In genomic region chr5:56415356-56415765, GRCh38 we compare ENCODE assay signal across 2 cellular contexts.
TF ChIP-seq lines count a peak whose summit lies in the region.

No MANE protein-coding gene starts in this region.

TF ChIP-seq in SK-N-SH, 30 proteins besides CTCF, POLR2A, EP300 and RAD21 (continued from another document):
- no peak for TF ChIP-seq EZH2phosphoT487 (IDR thresholded peaks at IDR 0.05; ENCODE audit: borderline replicate concordance, low read depth)
- no peak for TF ChIP-seq REST (IDR thresholded peaks at IDR 0.05; ENCODE audit: low read depth, low read length)
- no peak for TF ChIP-seq GATA2 (CRISPR knock-in tag; IDR thresholded peaks at IDR 0.05)
- TF ChIP-seq POLR2AphosphoS5 (IDR thresholded peaks at IDR 0.05; ENCODE audit: low read depth, low read length): no peak
- TF ChIP-seq FOXM1 (IDR thresholded peaks at IDR 0.05; ENCODE audit: low read depth): no peak
- no peak for TF ChIP-seq TEAD4 (IDR thresholded peaks at IDR 0.05; ENCODE audit: borderline replicate concordance, insufficient read depth)
- no peak for TF ChIP-seq FOSL2 (IDR thresholded peaks at IDR 0.05; ENCODE audit: borderline replicate concordance, low read depth)
- no peak for TF ChIP-seq RCOR1 (IDR thresholded peaks at IDR 0.05; ENCODE audit: low read length)
- no peak for TF ChIP-seq ELF1 (IDR thresholded peaks at IDR 0.05)
- no peak for TF ChIP-seq USF2 (IDR thresholded peaks at IDR 0.05; ENCODE audit: borderline replicate concordance, low read depth, low read length)
- TF ChIP-seq FOXJ3 (CRISPR knock-in tag; IDR thresholded peaks at IDR 0.05): no peak
- no peak for TF ChIP-seq MEF2A (IDR thresholded peaks at IDR 0.05; ENCODE audit: borderline replicate concordance, low read depth)

TF ChIP-seq in SK-N-SH treated with all-trans-retinoic acid at 6 μM for 48 hours, 23 proteins besides CTCF, POLR2A, EP300 and RAD21 (continued from another document):
- TF ChIP-seq TSHZ2 (CRISPR knock-in tag; IDR thresholded peaks at IDR 0.05): no peak
- no peak for TF ChIP-seq PPARA (CRISPR knock-in tag; IDR thresholded peaks at IDR 0.05; ENCODE audit: borderline replicate concordance)
- no peak for TF ChIP-seq POU6F1 (CRISPR knock-in tag; IDR thresholded peaks at IDR 0.05; ENCODE audit: borderline replicate concordance, low read depth)
- no peak for TF ChIP-seq ISL1 (CRISPR knock-in tag; IDR thresholded peaks at IDR 0.05)
